19 cellular contexts compared by ENCODE assay signal in the genomic region with DNA sequence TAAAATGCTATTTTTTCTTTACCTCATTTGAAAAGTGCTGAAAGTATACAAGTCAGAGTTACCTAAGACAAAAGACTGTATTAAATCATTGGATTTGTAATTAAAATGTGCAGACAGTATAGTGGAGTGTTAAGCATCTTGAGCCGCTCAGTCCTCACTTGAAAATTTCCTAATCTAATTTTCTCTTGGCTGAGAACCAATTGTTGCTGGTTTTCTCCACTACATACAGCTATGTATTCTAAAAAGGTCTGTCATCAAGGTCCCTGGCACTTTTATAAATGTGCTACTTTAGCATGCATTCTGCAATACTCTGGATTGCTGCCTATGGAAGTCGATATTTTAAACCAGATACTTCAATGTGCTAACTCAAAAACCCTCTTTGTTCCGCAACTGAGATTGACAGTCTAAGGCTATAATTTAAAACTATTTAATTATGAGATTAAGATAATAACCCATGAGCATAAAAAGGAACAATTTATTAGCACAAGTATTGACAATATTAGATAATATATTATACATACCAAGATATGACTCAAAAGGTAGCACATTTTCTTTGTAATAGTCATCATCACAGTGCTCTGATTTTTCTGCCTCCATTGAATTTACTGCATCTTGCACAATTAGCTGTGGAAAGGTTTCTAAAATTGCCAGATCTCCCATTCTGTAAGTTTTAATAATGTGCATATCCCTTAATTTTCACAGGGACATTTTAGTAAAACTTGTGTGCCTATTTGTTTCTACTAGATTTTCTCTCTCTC.
"Had no signal": no experiment of that assay in that cellular context is flagged by ENCODE, and none has a peak within 500 bp of the region (broad histone marks: within the 10 kb centered on the region; RNA-seq: fewer than 3 reads in every experiment).

No MANE protein-coding gene starts in this region.

- H3K4me3 ChIP-seq: gastrocnemius medialis, heart left ventricle, lower lobe of right lung, skin epidermis, tibial artery had no signal

- ATAC-seq: gastrocnemius medialis, heart left ventricle, left cardiac atrium, lower lobe of right lung, right cardiac atrium had no signal

- H3K27ac ChIP-seq: epithelial cell of prostate, gastrocnemius medialis, heart left ventricle, lower lobe of right lung, skin epidermis, tibial artery, WERI-Rb-1 had no signal

- H3K36me3 ChIP-seq: gastrocnemius medialis, heart left ventricle, lower lobe of right lung, tibial artery, WERI-Rb-1 had no signal

- H3K27me3 ChIP-seq: gastrocnemius medialis, heart left ventricle, tibial artery had no signal

- H3K4me1 ChIP-seq: gastrocnemius medialis, heart left ventricle, lower lobe of right lung, tibial artery had no signal

- DNase-seq: activated CD4-positive, alpha-beta T cell treated with anti-CD3 and anti-CD28 coated beads, Interleukin-2, amount 50 U/mL, for 48 hours; activated naive CD4-positive, alpha-beta T cell treated with anti-CD3 and anti-CD28 coated beads, Interleukin-2, amount 10 ng/mL, durations not matched to agents 7 days and 5 days; activated T-cell treated with anti-CD3 and anti-CD28 coated beads, Interleukin-2, amount 50 U/mL, for 24 hours; amniotic stem cell; effector memory CD4-positive, alpha-beta T cell; gastrocnemius medialis; heart left ventricle; left cardiac atrium; lower lobe of right lung; nephron progenitor cell; occipital lobe; right cardiac atrium; stimulated activated CD4-positive, alpha-beta T cell treated with anti-CD3 and anti-CD28 coated beads, Interleukin-15, amount 100 ng/mL, for 24 hours; stimulated activated CD4-positive, alpha-beta T cell treated with anti-CD3 and anti-CD28 coated beads, Interleukin-4, amount 100 ng/mL, for 24 hours; stimulated activated naive CD4-positive, alpha-beta T cell; tibial artery; WERI-Rb-1 had no signal

- H3K9me3 ChIP-seq: gastrocnemius medialis, heart left ventricle, lower lobe of right lung, tibial artery had no signal
